8 cellular contexts compared by ENCODE assay signal in genomic region chr6:134295953-134296553, GRCh38. TPM values are rescaled to one million over a fixed set of nuclear protein-coding genes. Genes with fewer than 3 reads are reported as not detected.
A peak's percentile ranks its signal among the peaks of the same experiment; 100 is the strongest.
DNase-seq lines count a peak whose midpoint lies in the region; ATAC-seq and TF ChIP-seq lines count a peak whose summit lies in the region.

No MANE protein-coding gene starts in this region.

- H3K27ac ChIP-seq in lung (ENCODE audit: low read depth in 1 of 2, low read length in 1 of 2), result peak overlapping the region in 1 of 2 donors; percentile 76

- no peaks in the 10 kb centered on the region for H3K27me3 ChIP-seq in lung (ENCODE audit: control insufficient read depth, insufficient read depth)

- peaks cover 0 to 8% of the 10 kb centered on the region in 2 donors for H3K4me1 ChIP-seq in lung (ENCODE audit: control insufficient read depth in 2 of 2, insufficient read depth in 2 of 2, low read length in 2 of 2)

- 28 to 41% methylated on average over 6 of the region's 6 CpGs for WGBS in lung, 2 donors

- no peak for TF ChIP-seq CTCF in lung (IDR thresholded peaks at IDR 0.05; ENCODE audit: control extremely low read depth, extremely low read depth)

- H3K9me3 ChIP-seq in lung (ENCODE audit: control insufficient read depth in 2 of 2, insufficient read depth in 1 of 2, low read length in 1 of 2), result no peaks in the 10 kb centered on the region

- H3K4me3 ChIP-seq in lung, result no peak overlapping the region

- H3K36me3 ChIP-seq in lung (ENCODE audit: control insufficient read depth in 2 of 2, insufficient read depth in 2 of 2, low read length in 2 of 2), result no peaks in the 10 kb centered on the region

- DNase-seq in AG20443 (ENCODE audit: low spot score), result peak; percentile 92
- DNase-seq in NCI-H226, result peak; percentile 98
- peak; percentile 82 for DNase-seq in cerebellum (ENCODE audit: low spot score)
- DNase-seq in lung (ENCODE audit: low spot score), result peak; percentile 32
- DNase-seq in activated CD8-positive, alpha-beta memory T cell treated with anti-CD3 and anti-CD28 coated beads for 24 hours, result no peak

- ATAC-seq in GM21786 (IDR thresholded peaks at IDR 0.05; ENCODE audit: unreplicated experiment), result peak; percentile 90
- ATAC-seq in lung (ENCODE audit: insufficient read depth, low FRiP score), result peak; percentile 62
- no peak for ATAC-seq in HG03439 (IDR thresholded peaks at IDR 0.05; ENCODE audit: unreplicated experiment)
- ATAC-seq in GM21619 (IDR thresholded peaks at IDR 0.05; ENCODE audit: unreplicated experiment), result no peak

RNA-seq across cellular contexts. Expression of gene SGK1, which starts 21.9 kb away (rescaled TPM):
- total RNA-seq in cerebellum, result 55.3 TPM
- 100 to 1,000 TPM; 130 to 299 TPM for total RNA-seq in lung
- 100 to 1,000 TPM in 1 of 2 donors, 10 to 100 TPM in 1; 68.9 to 165 TPM for polyA plus RNA-seq in lung

Comparison
In these comparisons a context has a peak if more than half of its experiments do, and no peak if none do; other contexts are left out.
1. ATAC-seq: peak in GM21786 (single experiment) and lung (single experiment); none in HG03439 (single experiment) and GM21619 (single experiment).